17 cellular contexts compared by ENCODE assay signal in the genomic region with DNA sequence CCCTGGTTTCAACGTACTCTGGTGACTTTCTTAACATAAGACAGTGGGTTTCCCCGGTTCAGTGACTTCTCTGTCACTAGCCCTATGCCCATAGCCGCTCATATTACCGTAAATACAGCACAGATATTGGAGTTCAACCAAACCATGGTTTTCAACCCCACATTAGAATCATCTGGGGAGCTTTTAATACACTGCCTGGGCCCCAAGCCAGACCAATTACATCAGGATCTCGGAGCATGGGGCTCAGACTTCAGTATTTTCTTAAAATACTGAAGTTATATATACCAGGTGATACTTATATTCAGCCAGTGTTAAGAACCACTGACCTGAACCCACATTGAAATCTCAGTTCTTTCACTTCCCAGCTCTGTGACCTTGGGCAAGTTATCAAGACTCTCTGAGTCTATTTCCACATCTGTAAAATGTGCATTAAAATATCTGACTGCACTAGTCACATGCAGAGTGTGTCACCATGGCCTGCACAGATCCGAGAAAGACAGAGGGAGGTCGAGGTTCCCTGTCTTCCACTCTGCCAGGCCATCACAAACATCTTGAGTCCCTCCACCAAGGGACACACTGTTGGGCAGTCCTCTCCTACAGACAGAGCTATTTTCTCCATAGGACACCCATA.
"Had no signal": no experiment of that assay in that cellular context is flagged by ENCODE, and none has a peak within 500 bp of the region (broad histone marks: within the 10 kb centered on the region; RNA-seq: fewer than 3 reads in every experiment).

No MANE protein-coding gene starts in this region.

- H3K27ac ChIP-seq: cardiac muscle cell, lower lobe of right lung, transverse colon had no signal

- H3K36me3 Mint-ChIP-seq: activated CD8-positive, alpha-beta memory T cell treated with anti-CD3 and anti-CD28 coated beads, Interleukin-2, amount 10 ng/mL, durations not matched to agents 7 days and 5 days; activated naive CD8-positive, alpha-beta T cell treated with anti-CD3 and anti-CD28 coated beads for 36 hours; naive thymus-derived CD4-positive, alpha-beta T cell; stimulated activated memory B cell treated with anti-CD40 and anti-IgM and Interleukin-4, amounts not matched to agents 10 μg/mL and 1 μg/mL and 100 μg/mL, for 72 hours had no signal

- H3K4me2 ChIP-seq: smooth muscle cell had no signal

- H3K27me3 ChIP-seq: cardiac muscle cell, transverse colon had no signal

- H3K27me3 Mint-ChIP-seq: stimulated activated memory B cell treated with anti-CD40 and anti-IgM and Interleukin-4, amounts not matched to agents 10 μg/mL and 1 μg/mL and 100 μg/mL, for 72 hours had no signal

- ATAC-seq: activated CD8-positive, alpha-beta memory T cell treated with anti-CD3 and anti-CD28 coated beads, Interleukin-2, amount 10 ng/mL, durations not matched to agents 7 days and 5 days; lower lobe of right lung; naive thymus-derived CD4-positive, alpha-beta T cell; stimulated activated memory B cell treated with anti-CD40 and anti-IgM and Interleukin-4, amounts not matched to agents 10 μg/mL and 1 μg/mL and 100 μg/mL, for 72 hours had no signal

- DNase-seq: activated CD4-positive, alpha-beta T cell treated with anti-CD3 and anti-CD28 coated beads, Interleukin-2, amount 50 U/mL, for 4 hours; activated CD4-positive, CD25-positive, alpha-beta regulatory T cell treated with anti-CD3 and anti-CD28 coated beads, Interleukin-2, amount 50 U/mL, for 72 hours; activated CD8-positive, alpha-beta memory T cell treated with anti-CD3 and anti-CD28 coated beads, Interleukin-2, amount 10 ng/mL, durations not matched to agents 7 days and 5 days; activated gamma-delta T cell treated with Interleukin-2 at 50 U/mL for 16 hours; activated naive CD8-positive, alpha-beta T cell treated with anti-CD3 and anti-CD28 coated beads for 36 hours; activated T-cell treated with anti-CD3 and anti-CD28 coated beads, Interleukin-2, amount 50 U/mL, for 24 hours; aorta; glutamatergic neuron; immature natural killer cell; left cardiac atrium; lower lobe of right lung; naive thymus-derived CD4-positive, alpha-beta T cell; retina; transverse colon had no signal

- H3K4me3 Mint-ChIP-seq: activated CD8-positive, alpha-beta memory T cell treated with anti-CD3 and anti-CD28 coated beads, Interleukin-2, amount 10 ng/mL, durations not matched to agents 7 days and 5 days; activated naive CD8-positive, alpha-beta T cell treated with anti-CD3 and anti-CD28 coated beads for 36 hours; activated T-cell treated with anti-CD3 and anti-CD28 coated beads, Interleukin-2, amount 50 U/mL, for 24 hours; immature natural killer cell; naive thymus-derived CD4-positive, alpha-beta T cell; stimulated activated memory B cell treated with anti-CD40 and anti-IgM and Interleukin-4, amounts not matched to agents 10 μg/mL and 1 μg/mL and 100 μg/mL, for 72 hours had no signal

- H3K9me3 ChIP-seq: lower lobe of right lung, transverse colon had no signal

- H3K4me1 Mint-ChIP-seq: activated CD8-positive, alpha-beta memory T cell treated with anti-CD3 and anti-CD28 coated beads, Interleukin-2, amount 10 ng/mL, durations not matched to agents 7 days and 5 days; activated naive CD8-positive, alpha-beta T cell treated with anti-CD3 and anti-CD28 coated beads for 36 hours; immature natural killer cell; naive thymus-derived CD4-positive, alpha-beta T cell; stimulated activated memory B cell treated with anti-CD40 and anti-IgM and Interleukin-4, amounts not matched to agents 10 μg/mL and 1 μg/mL and 100 μg/mL, for 72 hours had no signal

- H3K4me3 ChIP-seq: cardiac muscle cell, lower lobe of right lung, smooth muscle cell, transverse colon had no signal

- H3K4me1 ChIP-seq: lower lobe of right lung, transverse colon had no signal

- H3K27ac Mint-ChIP-seq: activated CD8-positive, alpha-beta memory T cell treated with anti-CD3 and anti-CD28 coated beads, Interleukin-2, amount 10 ng/mL, durations not matched to agents 7 days and 5 days; activated naive CD8-positive, alpha-beta T cell treated with anti-CD3 and anti-CD28 coated beads for 36 hours; activated T-cell treated with anti-CD3 and anti-CD28 coated beads, Interleukin-2, amount 50 U/mL, for 24 hours; immature natural killer cell; naive thymus-derived CD4-positive, alpha-beta T cell; stimulated activated memory B cell treated with anti-CD40 and anti-IgM and Interleukin-4, amounts not matched to agents 10 μg/mL and 1 μg/mL and 100 μg/mL, for 72 hours had no signal

- H3K36me3 ChIP-seq: cardiac muscle cell, lower lobe of right lung, transverse colon had no signal
